12 cellular contexts compared by ENCODE assay signal in the genomic region with DNA sequence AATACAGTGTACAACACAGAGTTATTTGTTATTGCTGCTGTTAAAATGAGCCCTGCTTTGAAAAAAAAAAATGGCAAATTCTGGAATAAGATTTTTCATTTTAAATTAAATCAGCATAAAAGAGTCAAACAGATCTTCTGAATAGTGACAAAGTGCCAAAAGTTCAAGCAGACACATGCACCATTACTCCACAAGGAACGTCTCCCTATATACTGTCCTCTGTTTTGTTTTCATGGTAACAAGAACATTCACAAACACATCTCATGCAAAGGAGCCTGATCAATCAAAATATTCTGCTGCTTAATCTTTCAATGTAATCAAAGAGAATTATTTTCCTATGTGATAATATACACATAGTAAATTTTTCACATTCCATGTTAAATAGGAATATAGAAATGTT. TPM values are rescaled to one million over a fixed set of nuclear protein-coding genes. Genes with fewer than 3 reads are reported as not detected.
DNase-seq lines count a peak whose midpoint lies in the region; ATAC-seq and TF ChIP-seq lines count a peak whose summit lies in the region.
"Had no signal": no experiment of that assay in that cellular context is flagged by ENCODE, and none has a peak within 500 bp of the region (broad histone marks: within the 10 kb centered on the region; RNA-seq: fewer than 3 reads in every experiment).

No MANE protein-coding gene starts in this region.

- H3K27ac ChIP-seq in breast epithelium (no peak overlapping the region), trophoblast cell (ENCODE audit: low read depth, low read length) (no peak overlapping the region)
- peak overlapping the region; percentile 100 for H3K27ac ChIP-seq in effector memory CD4-positive, alpha-beta T cell (ENCODE audit: insufficient read depth, low read length, poor library complexity, severe bottlenecking)

- peak overlapping the region; percentile 92 for H3K4me3 Mint-ChIP-seq in MCF 10A (ENCODE audit: unreplicated experiment)
- H3K4me3 Mint-ChIP-seq in T-cell: peak overlapping the region; percentile 93 to 99 (median 98)
- H3K4me3 Mint-ChIP-seq in stimulated activated naive CD8-positive, alpha-beta T cell treated with anti-CD3 and anti-CD28 coated beads, Interleukin-15, amount 100 ng/mL, for 72 hours: peak overlapping the region; percentile 84 to 98

- DNase-seq in MCF 10A (ENCODE audit: unreplicated experiment) (no peak), breast epithelium (ENCODE audit: low spot score in 2 of 2) (no peak), T-cell (no peak), trophoblast cell (no peak), NCI-H2227 (lab: John Stamatoyannopoulos, UW; ENCODE audit: unreplicated experiment) (no peak)
- no peak for DNase-seq in effector memory CD4-positive, alpha-beta T cell
- DNase-seq in stimulated activated naive CD8-positive, alpha-beta T cell treated with anti-CD3 and anti-CD28 coated beads, Interleukin-15, amount 100 ng/mL, for 72 hours: no peak
- DNase-seq: H9; NCI-H2171; stimulated activated CD4-positive, alpha-beta T cell treated with anti-CD3 and anti-CD28 coated beads, Interleukin-4, amount 100 ng/mL, for 24 hours had no signal

- H3K4me3 ChIP-seq in breast epithelium (no peak overlapping the region), trophoblast cell (ENCODE audit: low read depth, low read length) (no peak overlapping the region)
- peak overlapping the region; percentile 30 for H3K4me3 ChIP-seq in effector memory CD4-positive, alpha-beta T cell (ENCODE audit: insufficient read depth, low read depth, low read length, poor library complexity, severe bottlenecking)

- no peak overlapping the region for H3K9ac ChIP-seq in trophoblast cell (ENCODE audit: low read length)

- H3K36me3 ChIP-seq in breast epithelium (no peaks in the 10 kb centered on the region), trophoblast cell (ENCODE audit: control insufficient read depth in 1 of 2, insufficient read depth in 2 of 2, low read length in 2 of 2) (no peaks in the 10 kb centered on the region)
- no peaks in the 10 kb centered on the region for H3K36me3 ChIP-seq in effector memory CD4-positive, alpha-beta T cell (ENCODE audit: control insufficient read depth, insufficient read depth, low read length)

- no peak for TF ChIP-seq POLR2A in breast epithelium (IDR thresholded peaks at IDR 0.05)

- no peak overlapping the region for H2AFZ ChIP-seq in trophoblast cell (ENCODE audit: insufficient read depth, low read length, poor library complexity)

- peaks cover 15% of the 10 kb centered on the region for H3K79me2 ChIP-seq in trophoblast cell (ENCODE audit: control insufficient read depth, insufficient read depth, low read length, poor library complexity)

- H3K79me1 ChIP-seq in trophoblast cell (ENCODE audit: low read length): peaks cover 22% of the 10 kb centered on the region

- BruUV-seq in MCF 10A (replicated peaks; lab: Mats Ljungman, UMichigan): no TSS peak

- H2BK12ac ChIP-seq in trophoblast cell (ENCODE audit: low read length): no peak overlapping the region

- H3K27me3 Mint-ChIP-seq in MCF 10A (ENCODE audit: insufficient read depth, unreplicated experiment) (no peaks in the 10 kb centered on the region), T-cell (no peaks in the 10 kb centered on the region)
- H3K27me3 Mint-ChIP-seq in stimulated activated naive CD8-positive, alpha-beta T cell treated with anti-CD3 and anti-CD28 coated beads, Interleukin-15, amount 100 ng/mL, for 72 hours: no peaks in the 10 kb centered on the region

- H3K4me1 Mint-ChIP-seq in MCF 10A (ENCODE audit: insufficient read depth, unreplicated experiment) (peaks cover 42% of the 10 kb centered on the region), T-cell (peaks cover 64 to 76% (median 65%) of the 10 kb centered on the region in 3 donors)
- peaks cover 63% of the 10 kb centered on the region for H3K4me1 Mint-ChIP-seq in stimulated activated naive CD8-positive, alpha-beta T cell treated with anti-CD3 and anti-CD28 coated beads, Interleukin-15, amount 100 ng/mL, for 72 hours

- H3K36me3 Mint-ChIP-seq in MCF 10A (ENCODE audit: insufficient read depth, unreplicated experiment) (peaks cover 5% of the 10 kb centered on the region), T-cell (peaks cover 4% of the 10 kb centered on the region)

- H3K27ac Mint-ChIP-seq in MCF 10A (ENCODE audit: low read depth, unreplicated experiment) (peak overlapping the region; percentile 63), T-cell (peak overlapping the region; percentile 98 to 100)
- H3K27ac Mint-ChIP-seq in stimulated activated naive CD8-positive, alpha-beta T cell treated with anti-CD3 and anti-CD28 coated beads, Interleukin-15, amount 100 ng/mL, for 72 hours: peak overlapping the region; percentile 100
- H3K27ac Mint-ChIP-seq: H9 had no signal

- intact Hi-C loops in MCF 10A (cut with micrococcal nuclease): loop anchor here (10.0 kb wide), 1 partner anchor 293 kb away; no protein-coding TSS in a partner anchor
- intact Hi-C loops in breast epithelium (cut with DNase I; ENCODE audit: low total_unique reads): no loop called here

- no peaks in the 10 kb centered on the region for H3K9me3 ChIP-seq in breast epithelium
- H3K9me3 ChIP-seq in effector memory CD4-positive, alpha-beta T cell (ENCODE audit: control insufficient read depth, low read length): no peaks in the 10 kb centered on the region
- H3K9me3 ChIP-seq in trophoblast cell (ENCODE audit: insufficient read depth, low read depth, low read length): peaks cover 2% of the 10 kb centered on the region

- TF ChIP-seq CTCF in MCF 10A (IDR thresholded peaks at IDR 0.05; ENCODE audit: unreplicated experiment) (no peak), breast epithelium (IDR thresholded peaks at IDR 0.05) (no peak)

- no peak overlapping the region for H4K8ac ChIP-seq in trophoblast cell (ENCODE audit: low read depth, low read length)

- no peak overlapping the region for H3K4me2 ChIP-seq in trophoblast cell (ENCODE audit: low read length)

- no peaks in the 10 kb centered on the region for H3K9me3 Mint-ChIP-seq in MCF 10A (ENCODE audit: unreplicated experiment)
- H3K9me3 Mint-ChIP-seq in T-cell: no peaks in the 10 kb centered on the region
- H3K9me3 Mint-ChIP-seq in stimulated activated naive CD8-positive, alpha-beta T cell treated with anti-CD3 and anti-CD28 coated beads, Interleukin-15, amount 100 ng/mL, for 72 hours: no peaks in the 10 kb centered on the region

- H2AK5ac ChIP-seq in trophoblast cell (ENCODE audit: low read length): no peak overlapping the region

- no peak overlapping the region for H4K12ac ChIP-seq in trophoblast cell (ENCODE audit: low read depth, low read length)

- no peak overlapping the region for H2BK5ac ChIP-seq in trophoblast cell (ENCODE audit: low read depth, low read length, poor library complexity)

- CTCF ChIA-PET in MCF 10A (lab: Yijun Ruan, JAX): interaction anchor here (0.8 kb wide), 1 partner anchor 213 kb away, joined by 3 read pairs; no protein-coding TSS in a partner anchor
- CTCF ChIA-PET in T-cell (lab: Charles Lee): interaction anchor here in 1 of 2 donors (1.4 to 3.7 kb wide), 3 partner anchors 12 to 88 kb away, joined by 3 to 20 read pairs (median 16); no protein-coding TSS in a partner anchor

- no peak overlapping the region for H4K91ac ChIP-seq in trophoblast cell (ENCODE audit: low read depth, low read length)

- POLR2A ChIA-PET in MCF 10A (lab: Yijun Ruan, JAX) (interaction anchor here (1.6 to 8.2 kb wide), 6 partner anchors 15 to 455 kb away, joined by 3 to 161 read pairs (median 18); a partner anchor contains a TSS), T-cell (lab: Charles Lee) (interaction anchor here (0.5 to 2.1 kb wide), 8 partner anchors 9 to 166 kb away, joined by 3 to 13 read pairs (median 4); no protein-coding TSS in a partner anchor)

- no peak overlapping the region for H3K14ac ChIP-seq in trophoblast cell (ENCODE audit: low read length)

- no peak overlapping the region for H3K4ac ChIP-seq in trophoblast cell (ENCODE audit: low read depth, low read length)

- H2BK120ac ChIP-seq in trophoblast cell (ENCODE audit: insufficient read depth, low read length, poor library complexity): no peak overlapping the region

- H3K4me1 ChIP-seq in breast epithelium (no peaks in the 10 kb centered on the region), trophoblast cell (ENCODE audit: control insufficient read depth in 1 of 2, insufficient read depth in 2 of 2, low read length in 2 of 2) (peaks cover 0 to 7% of the 10 kb centered on the region in 2 experiments)
- H3K4me1 ChIP-seq in effector memory CD4-positive, alpha-beta T cell (ENCODE audit: control insufficient read depth, insufficient read depth, low read length, poor library complexity, severe bottlenecking): peaks cover 39% of the 10 kb centered on the region

- WGBS in trophoblast cell (ENCODE audit: extremely low coverage, insufficient coverage, insufficient read length): no CpG with 5 or more reads among the region's 1 CpG

- ATAC-seq in T-cell (replicated peaks in 1 of 4) (no peak), GM19351 (IDR thresholded peaks at IDR 0.05; ENCODE audit: unreplicated experiment) (no peak)
- no peak for ATAC-seq in stimulated activated naive CD8-positive, alpha-beta T cell treated with anti-CD3 and anti-CD28 coated beads, Interleukin-15, amount 100 ng/mL, for 72 hours
- ATAC-seq: foreskin keratinocyte had no signal

- no peak overlapping the region for H3K18ac ChIP-seq in trophoblast cell (ENCODE audit: low read length)

- no peaks in the 10 kb centered on the region for H3K27me3 ChIP-seq in breast epithelium
- no peaks in the 10 kb centered on the region for H3K27me3 ChIP-seq in effector memory CD4-positive, alpha-beta T cell (replicated peaks; ENCODE audit: control insufficient read depth, insufficient read depth, low read length, poor library complexity, severe bottlenecking)
- H3K27me3 ChIP-seq in trophoblast cell (ENCODE audit: insufficient read depth, low read length): no peaks in the 10 kb centered on the region
- H3K27me3 ChIP-seq: foreskin keratinocyte had no signal

- no peak overlapping the region for H3K23ac ChIP-seq in trophoblast cell (ENCODE audit: low read length)

RNA-seq across cellular contexts. Expression of a gene that starts 2.7 kb away (rescaled TPM):
- total RNA-seq in MCF 10A (2022) (22.5 and 23.6 TPM in 2 replicates), breast epithelium (10 to 100 TPM; 20.6 to 25.0 (median 23.9) TPM), T-cell (10 to 100 TPM; 71.4 to 81.4 (median 75.2) TPM)
- polyA plus RNA-seq in trophoblast cell (2013): 4.3 and 4.6 TPM in 2 replicates
